In genomic region chr2:27807476-27807875, GRCh38 we compare ENCODE assay signal across 9 cellular contexts. TPM values are rescaled to one million over a fixed set of nuclear protein-coding genes. Genes with fewer than 3 reads are reported as not detected.
A peak's percentile ranks its signal among the peaks of the same experiment; 100 is the strongest.
DNase-seq lines count a peak whose midpoint lies in the region; ATAC-seq and TF ChIP-seq lines count a peak whose summit lies in the region.
"Had no signal": no experiment of that assay in that cellular context is flagged by ENCODE, and none has a peak within 500 bp of the region (broad histone marks: within the 10 kb centered on the region; RNA-seq: fewer than 3 reads in every experiment).

No MANE protein-coding gene starts in this region.

- H3K9ac ChIP-seq in DND-41 (ENCODE audit: low read depth, low read length): no peak overlapping the region

- no peaks in the 10 kb centered on the region for H3K9me3 Mint-ChIP-seq in activated T-cell treated with anti-CD3 and anti-CD28 coated beads, Interleukin-2, amount 50 U/mL, for 72 hours
- H3K9me3 Mint-ChIP-seq in naive thymus-derived CD8-positive, alpha-beta T cell: no peaks in the 10 kb centered on the region
- no peaks in the 10 kb centered on the region for H3K9me3 Mint-ChIP-seq in naive thymus-derived CD4-positive, alpha-beta T cell
- H3K9me3 Mint-ChIP-seq: T-cell had no signal

- no peak overlapping the region for H3K27ac ChIP-seq in DND-41 (ENCODE audit: low read length)
- no peak overlapping the region for H3K27ac ChIP-seq in naive thymus-derived CD4-positive, alpha-beta T cell (ENCODE audit: low read depth, low read length)

- 66 to 75% methylated on average over 4 of the region's 4 CpGs for WGBS in lower leg skin, 2 donors

- no peak overlapping the region for H3K4me2 ChIP-seq in DND-41 (ENCODE audit: insufficient read depth, low read length)

- H3K4me1 ChIP-seq in DND-41 (ENCODE audit: insufficient read depth, low read length): no peaks in the 10 kb centered on the region
- no peaks in the 10 kb centered on the region for H3K4me1 ChIP-seq in naive thymus-derived CD4-positive, alpha-beta T cell (ENCODE audit: control insufficient read depth in 2 of 2, insufficient read depth in 2 of 2, low read length in 2 of 2)

- CTCF ChIA-PET in naive thymus-derived CD4-positive, alpha-beta T cell (lab: Charles Lee): interaction anchor here (0.8 kb wide), 1 partner anchor 589 kb away, joined by 4 read pairs; no protein-coding TSS in a partner anchor

- no peaks in the 10 kb centered on the region for H3K9me3 ChIP-seq in DND-41 (ENCODE audit: insufficient read depth, low read length, severe bottlenecking)
- no peaks in the 10 kb centered on the region for H3K9me3 ChIP-seq in naive thymus-derived CD4-positive, alpha-beta T cell (ENCODE audit: control insufficient read depth in 2 of 3, low read length in 3 of 3)

- no peaks in the 10 kb centered on the region for H3K27me3 Mint-ChIP-seq in activated T-cell treated with anti-CD3 and anti-CD28 coated beads, Interleukin-2, amount 50 U/mL, for 72 hours (ENCODE audit: low read depth)
- no peaks in the 10 kb centered on the region for H3K27me3 Mint-ChIP-seq in naive thymus-derived CD8-positive, alpha-beta T cell
- no peaks in the 10 kb centered on the region for H3K27me3 Mint-ChIP-seq in naive thymus-derived CD4-positive, alpha-beta T cell
- H3K27me3 Mint-ChIP-seq: T-cell had no signal

- H4K20me1 ChIP-seq in DND-41 (ENCODE audit: insufficient read depth, low read length): no peaks in the 10 kb centered on the region

- no peak for DNase-seq in DND-41
- peak; percentile 31 for DNase-seq in HK-2 (ENCODE audit: unreplicated experiment)
- DNase-seq in activated T-cell treated with anti-CD3 and anti-CD28 coated beads, Interleukin-2, amount 50 U/mL, for 72 hours: peak; percentile 3 to 5
- DNase-seq in left kidney (ENCODE audit: low read depth, low spot score): peak; percentile 24
- DNase-seq in naive thymus-derived CD8-positive, alpha-beta T cell: no peak
- no peak for DNase-seq in cerebellum (ENCODE audit: low spot score)
- no peak for DNase-seq in naive thymus-derived CD4-positive, alpha-beta T cell
- DNase-seq in lower leg skin (ENCODE audit: low spot score in 2 of 2): no peak

- H3K27me3 ChIP-seq in DND-41 (ENCODE audit: insufficient read depth, low read length, poor library complexity): no peaks in the 10 kb centered on the region
- no peaks in the 10 kb centered on the region for H3K27me3 ChIP-seq in naive thymus-derived CD4-positive, alpha-beta T cell (ENCODE audit: control insufficient read depth in 2 of 2, insufficient read depth in 2 of 2, low read length in 2 of 2)

- H2AFZ ChIP-seq in DND-41 (ENCODE audit: low read depth, low read length): no peak overlapping the region

- ATAC-seq in DND-41 (ENCODE audit: insufficient read depth, low read depth): 0 out of 3 replicates have a peak, but pooled peaks have one; percentile 37
- ATAC-seq in activated T-cell treated with anti-CD3 and anti-CD28 coated beads, Interleukin-2, amount 50 U/mL, for 72 hours (replicated peaks in 1 of 2): no peak
- ATAC-seq in naive thymus-derived CD8-positive, alpha-beta T cell: no peak
- ATAC-seq in naive thymus-derived CD4-positive, alpha-beta T cell: no peak
- ATAC-seq: T-cell had no signal

- no peaks in the 10 kb centered on the region for H3K79me2 ChIP-seq in DND-41 (ENCODE audit: insufficient read depth, low read length)

- TF ChIP-seq POLR2A in lower leg skin (IDR thresholded peaks at IDR 0.05): no peak

- peaks cover 16% of the 10 kb centered on the region for H3K4me1 Mint-ChIP-seq in activated T-cell treated with anti-CD3 and anti-CD28 coated beads, Interleukin-2, amount 50 U/mL, for 72 hours (ENCODE audit: low read depth)
- H3K4me1 Mint-ChIP-seq in naive thymus-derived CD8-positive, alpha-beta T cell: no peaks in the 10 kb centered on the region
- peaks cover 0 to 12% (median 0%) of the 10 kb centered on the region in 7 donors for H3K4me1 Mint-ChIP-seq in naive thymus-derived CD4-positive, alpha-beta T cell
- H3K4me1 Mint-ChIP-seq: T-cell had no signal

- no peak overlapping the region for H3K27ac Mint-ChIP-seq in activated T-cell treated with anti-CD3 and anti-CD28 coated beads, Interleukin-2, amount 50 U/mL, for 72 hours
- peak overlapping the region in 2 of 10 donors; percentile 15 to 23 for H3K27ac Mint-ChIP-seq in naive thymus-derived CD8-positive, alpha-beta T cell
- H3K27ac Mint-ChIP-seq in naive thymus-derived CD4-positive, alpha-beta T cell: no peak overlapping the region
- H3K27ac Mint-ChIP-seq: T-cell had no signal

- peak; percentile 50 for TF ChIP-seq CTCF in DND-41 (IDR thresholded peaks at IDR 0.05; ENCODE audit: borderline replicate concordance, extremely low read depth, low read length, poor library complexity, severe bottlenecking)
- no peak for TF ChIP-seq CTCF in lower leg skin (IDR thresholded peaks at IDR 0.05)

- POLR2A ChIA-PET in naive thymus-derived CD8-positive, alpha-beta T cell (lab: Charles Lee): no interaction called here
- POLR2A ChIA-PET in naive thymus-derived CD4-positive, alpha-beta T cell (lab: Charles Lee): no interaction called here

- H3K36me3 ChIP-seq in DND-41 (ENCODE audit: insufficient read depth, low read length): no peaks in the 10 kb centered on the region
- no peaks in the 10 kb centered on the region for H3K36me3 ChIP-seq in naive thymus-derived CD4-positive, alpha-beta T cell (ENCODE audit: control insufficient read depth in 2 of 3, insufficient read depth in 3 of 3, low read length in 3 of 3)

- intact Hi-C loops in naive thymus-derived CD4-positive, alpha-beta T cell (cut with micrococcal nuclease): no loop called here
- intact Hi-C loops in lower leg skin (cut with DNase I; ENCODE audit: low total_unique reads): no loop called here

- H3K4me3 Mint-ChIP-seq in activated T-cell treated with anti-CD3 and anti-CD28 coated beads, Interleukin-2, amount 50 U/mL, for 72 hours: no peak overlapping the region
- H3K4me3 Mint-ChIP-seq in naive thymus-derived CD8-positive, alpha-beta T cell: no peak overlapping the region
- H3K4me3 Mint-ChIP-seq in naive thymus-derived CD4-positive, alpha-beta T cell: no peak overlapping the region
- H3K4me3 Mint-ChIP-seq: T-cell had no signal

- H3K4me3 ChIP-seq in DND-41 (ENCODE audit: low read depth in 1 of 2, low read length in 2 of 2) (no peak overlapping the region), lower leg skin (ENCODE audit: low read depth, poor library complexity, severe bottlenecking) (no peak overlapping the region)
- H3K4me3 ChIP-seq in naive thymus-derived CD4-positive, alpha-beta T cell (ENCODE audit: low read length): no peak overlapping the region

- no peaks in the 10 kb centered on the region for H3K36me3 Mint-ChIP-seq in activated T-cell treated with anti-CD3 and anti-CD28 coated beads, Interleukin-2, amount 50 U/mL, for 72 hours (ENCODE audit: insufficient read depth in 2 of 2)
- no peaks in the 10 kb centered on the region for H3K36me3 Mint-ChIP-seq in naive thymus-derived CD8-positive, alpha-beta T cell
- H3K36me3 Mint-ChIP-seq in naive thymus-derived CD4-positive, alpha-beta T cell: peaks cover 0 to 13% (median 3%) of the 10 kb centered on the region in 5 donors
- H3K36me3 Mint-ChIP-seq: T-cell had no signal

RNA-seq across cellular contexts. Expression of gene MRPL33, which starts 36.0 kb away (rescaled TPM):
- total RNA-seq in activated T-cell treated with anti-CD3 and anti-CD28 coated beads, Interleukin-2, amount 50 U/mL, for 72 hours: 10 to 100 TPM; 61.3 to 68.1 TPM
- total RNA-seq in naive thymus-derived CD8-positive, alpha-beta T cell: 10 to 100 TPM; 34.4 to 41.2 TPM
- polyA plus RNA-seq in naive thymus-derived CD8-positive, alpha-beta T cell: 100 to 1,000 TPM; 196 to 245 (median 229) TPM
- total RNA-seq in cerebellum (63.4 TPM), lower leg skin (10 to 100 TPM; 43.3 to 64.9 (median 54.5) TPM)
- 10 to 100 TPM; 27.3 to 39.4 (median 35.1) TPM for total RNA-seq in naive thymus-derived CD4-positive, alpha-beta T cell
- polyA plus RNA-seq in naive thymus-derived CD4-positive, alpha-beta T cell: 100 to 1,000 TPM; 201 to 233 TPM

Comparison
In these comparisons a context has a peak if more than half of its experiments do, and no peak if none do; other contexts are left out.
1. DNase-seq: peak in HK-2 (single experiment), activated T-cell treated with anti-CD3 and anti-CD28 coated beads, Interleukin-2, amount 50 U/mL, for 72 hours (2 of 2) and left kidney (single experiment); none in DND-41 (single experiment), naive thymus-derived CD8-positive, alpha-beta T cell (0 of 10), cerebellum (single experiment), naive thymus-derived CD4-positive, alpha-beta T cell (0 of 9) and lower leg skin (0 of 2).